Comparison of ENCODE assay signal across 25 cellular contexts in the genomic region with DNA sequence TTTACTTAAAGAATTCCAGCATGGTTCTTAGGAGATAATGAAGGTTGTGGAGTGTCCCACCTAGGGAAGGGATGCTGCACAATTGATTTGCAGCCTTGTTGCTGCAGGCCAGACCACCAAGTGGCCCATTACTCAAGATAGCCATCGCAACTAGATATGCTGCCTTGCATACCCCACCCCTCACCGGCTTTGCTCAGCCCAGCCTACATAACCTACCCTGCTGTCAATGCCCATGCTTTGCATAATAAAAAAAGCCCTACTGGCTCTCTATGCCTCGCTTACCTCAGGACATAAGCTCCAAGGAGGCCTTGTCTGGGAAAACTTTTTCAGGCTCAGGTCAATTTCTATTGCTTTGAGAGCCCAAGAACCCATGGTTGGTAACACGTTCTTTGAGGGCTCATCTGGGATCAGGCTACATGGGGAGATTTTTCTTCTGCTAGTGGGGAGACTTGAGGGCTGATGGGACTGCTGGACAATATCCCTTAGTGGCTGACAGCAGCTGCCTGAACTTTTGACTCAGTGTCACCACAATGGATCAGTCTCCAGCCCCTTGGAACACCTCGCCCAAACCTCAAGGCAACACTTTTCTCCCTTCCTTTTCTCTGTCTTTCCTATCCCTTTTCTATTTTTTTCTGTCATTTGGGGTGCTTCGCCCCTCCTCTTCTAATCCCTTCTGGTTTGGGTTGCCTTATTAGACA. TPM values are rescaled to one million over a fixed set of nuclear protein-coding genes. Genes with fewer than 3 reads are reported as not detected.
A peak's percentile ranks its signal among the peaks of the same experiment; 100 is the strongest.
DNase-seq lines count a peak whose midpoint lies in the region; ATAC-seq and TF ChIP-seq lines count a peak whose summit lies in the region.
"Had no signal": no experiment of that assay in that cellular context is flagged by ENCODE, and none has a peak within 500 bp of the region (broad histone marks: within the 10 kb centered on the region; RNA-seq: fewer than 3 reads in every experiment).

No MANE protein-coding gene starts in this region.

- no peak for ATAC-seq in gastroesophageal sphincter
- ATAC-seq: naive thymus-derived CD4-positive, alpha-beta T cell; right lobe of liver; T-helper 17 cell had no signal

- TF ChIP-seq POLR2A in gastroesophageal sphincter (IDR thresholded peaks at IDR 0.05): no peak

- peaks cover 26% of the 10 kb centered on the region for H3K4me1 ChIP-seq in HUES48 (ENCODE audit: control insufficient read depth, insufficient read depth, low read length)
- peaks cover 0 to 44% (median under 1%) of the 10 kb centered on the region in 3 donors for H3K4me1 ChIP-seq in gastroesophageal sphincter
- H3K4me1 ChIP-seq: right lobe of liver had no signal

- no peaks in the 10 kb centered on the region for H3K27me3 ChIP-seq in HUES48 (ENCODE audit: control insufficient read depth, insufficient read depth, low read length)
- H3K27me3 ChIP-seq in gastroesophageal sphincter: no peaks in the 10 kb centered on the region
- H3K27me3 ChIP-seq: BLaER1, right lobe of liver, thyroid gland had no signal

- DNase-seq in type B pancreatic cell (ENCODE audit: extremely low spot score, unreplicated experiment) (no peak), cerebellar nuclear complex (lab: John Stamatoyannopoulos, UW) (no peak), NCI-H2081 treated with DMSO at 0.1 percent for 48 hours (lab: John Stamatoyannopoulos, UW) (no peak)
- DNase-seq in stimulated activated CD4-positive, alpha-beta T cell treated with anti-CD3 and anti-CD28 coated beads, Interleukin-4, amount 100 ng/mL, for 1 hour: no peak
- DNase-seq: activated CD4-positive, alpha-beta memory T cell treated with anti-CD3 and anti-CD28 coated beads, Interleukin-2, amount 10 ng/mL, durations not matched to agents 7 days and 5 days; activated CD4-positive, CD25-positive, alpha-beta regulatory T cell treated with anti-CD3 and anti-CD28 coated beads, Interleukin-2, amount 50 U/mL, for 72 hours; activated CD8-positive, alpha-beta memory T cell treated with anti-CD3 and anti-CD28 coated beads, Interleukin-2, amount 50 U/mL, for 4 hours; activated naive CD4-positive, alpha-beta T cell treated with Interleukin-2 at 50 U/mL for 16 hours; glutamatergic neuron; kidney; naive thymus-derived CD4-positive, alpha-beta T cell; NCI-H1048; NCI-H446; right lobe of liver; stimulated activated CD4-positive, alpha-beta T cell treated with anti-CD3 and anti-CD28 coated beads, Interleukin-12 subunit alpha, Interleukin-12 subunit beta, amount 100 ng/mL, for 4 hours; stimulated activated CD4-positive, alpha-beta T cell treated with anti-CD3 and anti-CD28 coated beads, Interleukin-4, amount 100 ng/mL, for 24 hours; T-helper 17 cell had no signal

- H3K27me3 Mint-ChIP-seq in type B pancreatic cell: no peaks in the 10 kb centered on the region
- H3K27me3 Mint-ChIP-seq: progenitor cell of endocrine pancreas had no signal

- WGBS in gastroesophageal sphincter (ENCODE audit: low coverage in 1 of 2), 2 donors: 92 to 93% methylated on average over 3 to 5 of the region's 6 CpGs

- TF ChIP-seq CTCF in VCaP (conservative IDR thresholded peaks at IDR 0.05) (no peak), gastroesophageal sphincter (IDR thresholded peaks at IDR 0.05) (no peak), type B pancreatic cell (conservative IDR thresholded peaks at IDR 0.05) (no peak)

- H3K4me3 Mint-ChIP-seq in type B pancreatic cell: peak overlapping the region; percentile 73
- H3K4me3 Mint-ChIP-seq: activated CD4-positive, alpha-beta memory T cell treated with anti-CD3 and anti-CD28 coated beads, Interleukin-2, amount 10 ng/mL, durations not matched to agents 7 days and 5 days; activated T-helper 1 cell treated with anti-CD3 and anti-CD28 coated beads, Interleukin-12 subunit alpha, Interleukin-12 subunit beta, Interleukin-2, Interleukin-4 antibody, amounts not matched to agents 30 ng/mL and 10 ng/mL and 1 ng/mL, durations not matched to agents 14 hours and 24 hours and 36 hours; mesothelial cell of epicardium; naive thymus-derived CD4-positive, alpha-beta T cell; T-helper 17 cell had no signal

- peak overlapping the region; percentile 86 for H3K27ac Mint-ChIP-seq in type B pancreatic cell
- H3K27ac Mint-ChIP-seq: activated CD4-positive, alpha-beta memory T cell treated with anti-CD3 and anti-CD28 coated beads, Interleukin-2, amount 10 ng/mL, durations not matched to agents 7 days and 5 days; activated T-helper 1 cell treated with anti-CD3 and anti-CD28 coated beads, Interleukin-12 subunit alpha, Interleukin-12 subunit beta, Interleukin-2, Interleukin-4 antibody, amounts not matched to agents 30 ng/mL and 10 ng/mL and 1 ng/mL, durations not matched to agents 14 hours and 24 hours and 36 hours; mesothelial cell of epicardium; naive thymus-derived CD4-positive, alpha-beta T cell; progenitor cell of endocrine pancreas; T-helper 17 cell had no signal

- no peak overlapping the region for H3K9ac ChIP-seq in HUES48 (ENCODE audit: low read depth, low read length)
- H3K9ac ChIP-seq: BLaER1 had no signal

- H3K9me3 ChIP-seq in HUES48 (ENCODE audit: control insufficient read depth, insufficient read depth, low read length) (no peaks in the 10 kb centered on the region; the same call in 1 of the 2 replicates), gastroesophageal sphincter (no peaks in the 10 kb centered on the region)
- H3K9me3 ChIP-seq: BLaER1, thyroid gland had no signal

- H3K4me3 ChIP-seq in HUES48 (ENCODE audit: low read depth, low read length) (no peak overlapping the region), gastroesophageal sphincter (no peak overlapping the region)
- H3K4me3 ChIP-seq: BLaER1, right lobe of liver, thyroid gland had no signal

- H3K4me1 Mint-ChIP-seq in type B pancreatic cell (ENCODE audit: unreplicated experiment): peaks cover 21% of the 10 kb centered on the region
- H3K4me1 Mint-ChIP-seq: activated CD4-positive, alpha-beta memory T cell treated with anti-CD3 and anti-CD28 coated beads, Interleukin-2, amount 10 ng/mL, durations not matched to agents 7 days and 5 days; naive thymus-derived CD4-positive, alpha-beta T cell; T-helper 17 cell had no signal

- H3K36me3 ChIP-seq in HUES48 (ENCODE audit: control insufficient read depth, insufficient read depth, low read length) (no peaks in the 10 kb centered on the region), gastroesophageal sphincter (no peaks in the 10 kb centered on the region)
- H3K36me3 ChIP-seq: BLaER1, right lobe of liver, thyroid gland had no signal

- TF ChIP-seq EP300 in gastroesophageal sphincter (IDR thresholded peaks at IDR 0.05): no peak

- H3K36me3 Mint-ChIP-seq in type B pancreatic cell: no peaks in the 10 kb centered on the region
- H3K36me3 Mint-ChIP-seq: mesothelial cell of epicardium; naive thymus-derived CD4-positive, alpha-beta T cell had no signal

- peaks cover 5% of the 10 kb centered on the region for H3K9me3 Mint-ChIP-seq in type B pancreatic cell
- H3K9me3 Mint-ChIP-seq: activated CD4-positive, alpha-beta memory T cell treated with anti-CD3 and anti-CD28 coated beads, Interleukin-2, amount 10 ng/mL, durations not matched to agents 7 days and 5 days; activated T-helper 1 cell treated with anti-CD3 and anti-CD28 coated beads, Interleukin-12 subunit alpha, Interleukin-12 subunit beta, Interleukin-2, Interleukin-4 antibody, amounts not matched to agents 30 ng/mL and 10 ng/mL and 1 ng/mL, durations not matched to agents 14 hours and 24 hours and 36 hours; mesothelial cell of epicardium; naive thymus-derived CD4-positive, alpha-beta T cell had no signal

- H3K27ac ChIP-seq in HUES48 (ENCODE audit: low read depth, low read length): peak overlapping the region; percentile 59
- H3K27ac ChIP-seq in VCaP: peak overlapping the region; percentile 27; the same call in 1 of the 2 replicates
- peak overlapping the region in 3 of 4 donors; percentile 71 to 76 (median 76) for H3K27ac ChIP-seq in gastroesophageal sphincter
- H3K27ac ChIP-seq: BLaER1, right lobe of liver had no signal

RNA-seq across cellular contexts. Expression of a gene that starts 38.3 kb away (rescaled TPM):
- total RNA-seq in gastroesophageal sphincter (100 to 1,000 TPM in 1 of 4 donors, 10 to 100 TPM in 3; 84.5 to 104 (median 94.1) TPM), type B pancreatic cell (ENCODE audit: low replicate concordance) (26.9 and 53.5 TPM in 2 replicates)

RNA-seq across cellular contexts. Expression of a gene that starts 55.4 kb away (rescaled TPM):
- total RNA-seq in gastroesophageal sphincter (10 to 100 TPM in 3 of 4 donors, 1 to 10 TPM in 1; 10.0 to 16.9 (median 10.9) TPM), type B pancreatic cell (ENCODE audit: low replicate concordance) (23.3 and 26.5 TPM in 2 replicates)
